ENCODE assay signal across 1 cellular context in the genomic region with DNA sequence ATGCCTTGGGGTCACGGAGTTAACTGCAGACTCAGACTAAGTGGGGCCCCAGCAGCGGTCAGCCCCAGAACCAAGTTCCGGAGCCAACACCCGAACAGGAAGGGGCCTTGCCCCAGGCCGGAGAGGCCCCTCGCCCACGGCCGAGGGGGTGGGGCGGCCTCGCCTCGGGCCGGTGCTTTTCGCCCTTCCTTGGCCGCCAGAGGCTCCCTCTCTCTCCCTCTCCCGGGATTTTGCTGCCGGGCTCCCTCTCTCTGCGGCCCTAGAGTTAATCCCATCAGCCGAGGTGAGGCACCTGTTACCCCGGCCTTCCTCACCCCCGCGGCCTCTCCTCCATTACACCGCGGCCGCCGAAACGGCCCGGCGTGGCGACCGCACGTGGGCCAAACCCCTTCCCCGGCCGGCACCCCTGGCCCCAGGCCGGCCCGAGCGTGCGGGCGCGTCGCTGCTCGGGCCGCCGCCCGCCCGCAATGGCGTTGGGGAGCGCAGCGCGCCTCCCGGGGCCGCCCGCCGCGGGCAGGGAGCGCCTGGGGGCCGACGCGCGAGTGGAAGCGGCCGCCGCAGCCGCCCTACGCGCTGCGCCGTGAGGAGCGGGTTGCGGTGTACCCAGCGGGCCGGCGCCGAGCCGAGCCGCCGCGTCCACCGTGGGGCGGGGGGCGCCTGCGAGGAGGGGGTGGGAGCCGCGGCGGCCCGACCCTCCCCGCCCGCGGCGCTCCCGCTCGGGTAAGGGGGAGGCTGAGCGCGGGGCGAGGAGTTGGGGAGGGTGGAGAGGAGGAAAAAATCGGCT.
A peak's percentile ranks its signal among the peaks of the same experiment; 100 is the strongest.
TF ChIP-seq lines count a peak whose summit lies in the region.

A gene (plus strand): TSS at position 175 of the 784 bp plus-strand sequence. CDS start 2,520 bp downstream, outside the sequence.

TF ChIP-seq in HepG2, 621 proteins besides CTCF, POLR2A, EP300 and RAD21 (continued from another document and continues in another):
- TF ChIP-seq, protein P1, sequence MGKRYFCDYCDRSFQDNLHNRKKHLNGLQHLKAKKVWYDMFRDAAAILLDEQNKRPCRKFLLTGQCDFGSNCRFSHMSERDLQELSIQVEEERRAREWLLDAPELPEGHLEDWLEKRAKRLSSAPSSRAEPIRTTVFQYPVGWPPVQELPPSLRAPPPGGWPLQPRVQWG (CRISPR knock-in tag; IDR thresholded peaks at IDR 0.05; ENCODE audit: borderline replicate concordance, low read depth): no peak
- TF ChIP-seq ZSCAN25 (CRISPR knock-in tag; IDR thresholded peaks at IDR 0.05) (0 out of 2 replicates have a peak, but pooled peaks have one; percentile 29), ZFYVE20 (CRISPR knock-in tag; IDR thresholded peaks at IDR 0.05; ENCODE audit: borderline replicate concordance, low read depth) (no peak), ZNF556 (CRISPR knock-in tag; IDR thresholded peaks at IDR 0.05; ENCODE audit: borderline replicate concordance) (no peak), ZNF670 (CRISPR knock-in tag; IDR thresholded peaks at IDR 0.05; ENCODE audit: borderline replicate concordance) (0 out of 2 replicates have a peak, but pooled peaks have one; percentile 74), MATR3 (CRISPR knock-in tag; IDR thresholded peaks at IDR 0.05) (no peak), ZSCAN29 (CRISPR knock-in tag; conservative IDR thresholded peaks at IDR 0.05) (no peak), RXRA (CRISPR knock-in tag; IDR thresholded peaks at IDR 0.05) (peak; percentile 80), KLF13 (CRISPR knock-in tag; IDR thresholded peaks at IDR 0.05) (no peak), PAWR (CRISPR knock-in tag; IDR thresholded peaks at IDR 0.05; ENCODE audit: borderline replicate concordance) (no peak), ZNF724P (CRISPR knock-in tag; IDR thresholded peaks at IDR 0.05; ENCODE audit: borderline replicate concordance) (no peak), CBFB (CRISPR knock-in tag; IDR thresholded peaks at IDR 0.05) (peak; percentile 69), NCOR1 (IDR thresholded peaks at IDR 0.05; ENCODE audit: borderline replicate concordance, low read length) (no peak), ZKSCAN5 (CRISPR knock-in tag; IDR thresholded peaks at IDR 0.05) (no peak), MIER2 (CRISPR knock-in tag; IDR thresholded peaks at IDR 0.05) (no peak), ZNF274 (CRISPR knock-in tag; IDR thresholded peaks at IDR 0.05) (peak; percentile 48), PPARG (CRISPR knock-in tag; conservative IDR thresholded peaks at IDR 0.05) (no peak), NRL (CRISPR knock-in tag; IDR thresholded peaks at IDR 0.05; ENCODE audit: borderline replicate concordance) (no peak; the same call in 1 of the 2 replicates), SP2 (CRISPR knock-in tag; IDR thresholded peaks at IDR 0.05) (no peak), PCBP2 (optimal IDR thresholded peaks at IDR 0.05; ENCODE audit: low read depth, low read length, poor library complexity, severe bottlenecking) (no peak), ZNF335 (CRISPR knock-in tag; IDR thresholded peaks at IDR 0.05) (no peak), PHF5A (CRISPR knock-in tag; IDR thresholded peaks at IDR 0.05; ENCODE audit: low read depth, unreplicated experiment) (no peak), HNRNPUL1 (IDR thresholded peaks at IDR 0.05; ENCODE audit: low read depth, low read length) (no peak), PHF8 (CRISPR knock-in tag; IDR thresholded peaks at IDR 0.05) (peak; percentile 88), JUNB (CRISPR knock-in tag; IDR thresholded peaks at IDR 0.05; ENCODE audit: borderline replicate concordance) (no peak)
- TF ChIP-seq, protein P2, sequence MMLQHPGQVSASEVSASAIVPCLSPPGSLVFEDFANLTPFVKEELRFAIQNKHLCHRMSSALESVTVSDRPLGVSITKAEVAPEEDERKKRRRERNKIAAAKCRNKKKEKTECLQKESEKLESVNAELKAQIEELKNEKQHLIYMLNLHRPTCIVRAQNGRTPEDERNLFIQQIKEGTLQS (CRISPR knock-in tag; IDR thresholded peaks at IDR 0.05): no peak
- TF ChIP-seq, protein P3, sequence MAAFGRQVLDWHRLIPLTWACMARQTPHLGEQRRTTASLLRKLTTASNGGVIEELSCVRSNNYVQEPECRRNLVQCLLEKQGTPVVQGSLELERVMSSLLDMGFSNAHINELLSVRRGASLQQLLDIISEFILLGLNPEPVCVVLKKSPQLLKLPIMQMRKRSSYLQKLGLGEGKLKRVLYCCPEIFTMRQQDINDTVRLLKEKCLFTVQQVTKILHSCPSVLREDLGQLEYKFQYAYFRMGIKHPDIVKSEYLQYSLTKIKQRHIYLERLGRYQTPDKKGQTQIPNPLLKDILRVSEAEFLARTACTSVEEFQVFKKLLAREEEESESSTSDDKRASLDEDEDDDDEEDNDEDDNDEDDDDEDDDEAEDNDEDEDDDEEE (CRISPR knock-in tag; IDR thresholded peaks at IDR 0.05): no peak
- TF ChIP-seq, protein P4, sequence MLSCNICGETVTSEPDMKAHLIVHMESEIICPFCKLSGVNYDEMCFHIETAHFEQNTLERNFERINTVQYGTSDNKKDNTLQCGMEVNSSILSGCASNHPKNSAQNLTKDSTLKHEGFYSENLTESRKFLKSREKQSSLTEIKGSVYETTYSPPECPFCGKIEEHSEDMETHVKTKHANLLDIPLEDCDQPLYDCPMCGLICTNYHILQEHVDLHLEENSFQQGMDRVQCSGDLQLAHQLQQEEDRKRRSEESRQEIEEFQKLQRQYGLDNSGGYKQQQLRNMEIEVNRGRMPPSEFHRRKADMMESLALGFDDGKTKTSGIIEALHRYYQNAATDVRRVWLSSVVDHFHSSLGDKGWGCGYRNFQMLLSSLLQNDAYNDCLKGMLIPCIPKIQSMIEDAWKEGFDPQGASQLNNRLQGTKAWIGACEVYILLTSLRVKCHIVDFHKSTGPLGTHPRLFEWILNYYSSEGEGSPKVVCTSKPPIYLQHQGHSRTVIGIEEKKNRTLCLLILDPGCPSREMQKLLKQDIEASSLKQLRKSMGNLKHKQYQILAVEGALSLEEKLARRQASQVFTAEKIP (CRISPR knock-in tag; IDR thresholded peaks at IDR 0.05; ENCODE audit: borderline replicate concordance): no peak
- TF ChIP-seq, protein P5, sequence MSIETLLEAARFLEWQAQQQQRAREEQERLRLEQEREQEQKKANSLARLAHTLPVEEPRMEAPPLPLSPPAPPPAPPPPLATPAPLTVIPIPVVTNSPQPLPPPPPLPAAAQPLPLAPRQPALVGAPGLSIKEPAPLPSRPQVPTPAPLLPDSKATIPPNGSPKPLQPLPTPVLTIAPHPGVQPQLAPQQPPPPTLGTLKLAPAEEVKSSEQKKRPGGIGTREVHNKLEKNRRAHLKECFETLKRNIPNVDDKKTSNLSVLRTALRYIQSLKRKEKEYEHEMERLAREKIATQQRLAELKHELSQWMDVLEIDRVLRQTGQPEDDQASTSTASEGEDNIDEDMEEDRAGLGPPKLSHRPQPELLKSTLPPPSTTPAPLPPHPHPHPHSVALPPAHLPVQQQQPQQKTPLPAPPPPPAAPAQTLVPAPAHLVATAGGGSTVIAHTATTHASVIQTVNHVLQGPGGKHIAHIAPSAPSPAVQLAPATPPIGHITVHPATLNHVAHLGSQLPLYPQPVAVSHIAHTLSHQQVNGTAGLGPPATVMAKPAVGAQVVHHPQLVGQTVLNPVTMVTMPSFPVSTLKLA (IDR thresholded peaks at IDR 0.05): no peak
- TF ChIP-seq, protein P6, sequence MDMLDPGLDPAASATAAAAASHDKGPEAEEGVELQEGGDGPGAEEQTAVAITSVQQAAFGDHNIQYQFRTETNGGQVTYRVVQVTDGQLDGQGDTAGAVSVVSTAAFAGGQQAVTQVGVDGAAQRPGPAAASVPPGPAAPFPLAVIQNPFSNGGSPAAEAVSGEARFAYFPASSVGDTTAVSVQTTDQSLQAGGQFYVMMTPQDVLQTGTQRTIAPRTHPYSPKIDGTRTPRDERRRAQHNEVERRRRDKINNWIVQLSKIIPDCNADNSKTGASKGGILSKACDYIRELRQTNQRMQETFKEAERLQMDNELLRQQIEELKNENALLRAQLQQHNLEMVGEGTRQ (IDR thresholded peaks at IDR 0.05; ENCODE audit: low read depth, low read length): no peak
- TF ChIP-seq, protein P6 (CRISPR knock-in tag; IDR thresholded peaks at IDR 0.05; ENCODE audit: borderline replicate concordance): no peak
- TF ChIP-seq, protein P7, sequence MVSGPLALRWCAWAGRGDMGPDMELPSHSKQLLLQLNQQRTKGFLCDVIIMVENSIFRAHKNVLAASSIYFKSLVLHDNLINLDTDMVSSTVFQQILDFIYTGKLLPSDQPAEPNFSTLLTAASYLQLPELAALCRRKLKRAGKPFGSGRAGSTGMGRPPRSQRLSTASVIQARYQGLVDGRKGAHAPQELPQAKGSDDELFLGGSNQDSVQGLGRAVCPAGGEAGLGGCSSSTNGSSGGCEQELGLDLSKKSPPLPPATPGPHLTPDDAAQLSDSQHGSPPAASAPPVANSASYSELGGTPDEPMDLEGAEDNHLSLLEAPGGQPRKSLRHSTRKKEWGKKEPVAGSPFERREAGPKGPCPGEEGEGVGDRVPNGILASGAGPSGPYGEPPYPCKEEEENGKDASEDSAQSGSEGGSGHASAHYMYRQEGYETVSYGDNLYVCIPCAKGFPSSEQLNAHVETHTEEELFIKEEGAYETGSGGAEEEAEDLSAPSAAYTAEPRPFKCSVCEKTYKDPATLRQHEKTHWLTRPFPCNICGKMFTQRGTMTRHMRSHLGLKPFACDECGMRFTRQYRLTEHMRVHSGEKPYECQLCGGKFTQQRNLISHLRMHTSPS (CRISPR knock-in tag; IDR thresholded peaks at IDR 0.05; ENCODE audit: low read depth): no peak
- TF ChIP-seq, protein P8, sequence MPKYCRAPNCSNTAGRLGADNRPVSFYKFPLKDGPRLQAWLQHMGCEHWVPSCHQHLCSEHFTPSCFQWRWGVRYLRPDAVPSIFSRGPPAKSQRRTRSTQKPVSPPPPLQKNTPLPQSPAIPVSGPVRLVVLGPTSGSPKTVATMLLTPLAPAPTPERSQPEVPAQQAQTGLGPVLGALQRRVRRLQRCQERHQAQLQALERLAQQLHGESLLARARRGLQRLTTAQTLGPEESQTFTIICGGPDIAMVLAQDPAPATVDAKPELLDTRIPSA (CRISPR knock-in tag; IDR thresholded peaks at IDR 0.05; ENCODE audit: borderline replicate concordance): 0 out of 2 replicates have a peak, but pooled peaks have one; percentile 34
- TF ChIP-seq, protein P9, sequence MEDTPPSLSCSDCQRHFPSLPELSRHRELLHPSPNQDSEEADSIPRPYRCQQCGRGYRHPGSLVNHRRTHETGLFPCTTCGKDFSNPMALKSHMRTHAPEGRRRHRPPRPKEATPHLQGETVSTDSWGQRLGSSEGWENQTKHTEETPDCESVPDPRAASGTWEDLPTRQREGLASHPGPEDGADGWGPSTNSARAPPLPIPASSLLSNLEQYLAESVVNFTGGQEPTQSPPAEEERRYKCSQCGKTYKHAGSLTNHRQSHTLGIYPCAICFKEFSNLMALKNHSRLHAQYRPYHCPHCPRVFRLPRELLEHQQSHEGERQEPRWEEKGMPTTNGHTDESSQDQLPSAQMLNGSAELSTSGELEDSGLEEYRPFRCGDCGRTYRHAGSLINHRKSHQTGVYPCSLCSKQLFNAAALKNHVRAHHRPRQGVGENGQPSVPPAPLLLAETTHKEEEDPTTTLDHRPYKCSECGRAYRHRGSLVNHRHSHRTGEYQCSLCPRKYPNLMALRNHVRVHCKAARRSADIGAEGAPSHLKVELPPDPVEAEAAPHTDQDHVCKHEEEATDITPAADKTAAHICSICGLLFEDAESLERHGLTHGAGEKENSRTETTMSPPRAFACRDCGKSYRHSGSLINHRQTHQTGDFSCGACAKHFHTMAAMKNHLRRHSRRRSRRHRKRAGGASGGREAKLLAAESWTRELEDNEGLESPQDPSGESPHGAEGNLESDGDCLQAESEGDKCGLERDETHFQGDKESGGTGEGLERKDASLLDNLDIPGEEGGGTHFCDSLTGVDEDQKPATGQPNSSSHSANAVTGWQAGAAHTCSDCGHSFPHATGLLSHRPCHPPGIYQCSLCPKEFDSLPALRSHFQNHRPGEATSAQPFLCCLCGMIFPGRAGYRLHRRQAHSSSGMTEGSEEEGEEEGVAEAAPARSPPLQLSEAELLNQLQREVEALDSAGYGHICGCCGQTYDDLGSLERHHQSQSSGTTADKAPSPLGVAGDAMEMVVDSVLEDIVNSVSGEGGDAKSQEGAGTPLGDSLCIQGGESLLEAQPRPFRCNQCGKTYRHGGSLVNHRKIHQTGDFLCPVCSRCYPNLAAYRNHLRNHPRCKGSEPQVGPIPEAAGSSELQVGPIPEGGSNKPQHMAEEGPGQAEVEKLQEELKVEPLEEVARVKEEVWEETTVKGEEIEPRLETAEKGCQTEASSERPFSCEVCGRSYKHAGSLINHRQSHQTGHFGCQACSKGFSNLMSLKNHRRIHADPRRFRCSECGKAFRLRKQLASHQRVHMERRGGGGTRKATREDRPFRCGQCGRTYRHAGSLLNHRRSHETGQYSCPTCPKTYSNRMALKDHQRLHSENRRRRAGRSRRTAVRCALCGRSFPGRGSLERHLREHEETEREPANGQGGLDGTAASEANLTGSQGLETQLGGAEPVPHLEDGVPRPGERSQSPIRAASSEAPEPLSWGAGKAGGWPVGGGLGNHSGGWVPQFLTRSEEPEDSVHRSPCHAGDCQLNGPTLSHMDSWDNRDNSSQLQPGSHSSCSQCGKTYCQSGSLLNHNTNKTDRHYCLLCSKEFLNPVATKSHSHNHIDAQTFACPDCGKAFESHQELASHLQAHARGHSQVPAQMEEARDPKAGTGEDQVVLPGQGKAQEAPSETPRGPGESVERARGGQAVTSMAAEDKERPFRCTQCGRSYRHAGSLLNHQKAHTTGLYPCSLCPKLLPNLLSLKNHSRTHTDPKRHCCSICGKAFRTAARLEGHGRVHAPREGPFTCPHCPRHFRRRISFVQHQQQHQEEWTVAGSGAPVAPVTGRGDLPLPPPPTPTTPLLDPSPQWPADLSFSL (CRISPR knock-in tag; IDR thresholded peaks at IDR 0.05): no peak
- TF ChIP-seq, protein P10, sequence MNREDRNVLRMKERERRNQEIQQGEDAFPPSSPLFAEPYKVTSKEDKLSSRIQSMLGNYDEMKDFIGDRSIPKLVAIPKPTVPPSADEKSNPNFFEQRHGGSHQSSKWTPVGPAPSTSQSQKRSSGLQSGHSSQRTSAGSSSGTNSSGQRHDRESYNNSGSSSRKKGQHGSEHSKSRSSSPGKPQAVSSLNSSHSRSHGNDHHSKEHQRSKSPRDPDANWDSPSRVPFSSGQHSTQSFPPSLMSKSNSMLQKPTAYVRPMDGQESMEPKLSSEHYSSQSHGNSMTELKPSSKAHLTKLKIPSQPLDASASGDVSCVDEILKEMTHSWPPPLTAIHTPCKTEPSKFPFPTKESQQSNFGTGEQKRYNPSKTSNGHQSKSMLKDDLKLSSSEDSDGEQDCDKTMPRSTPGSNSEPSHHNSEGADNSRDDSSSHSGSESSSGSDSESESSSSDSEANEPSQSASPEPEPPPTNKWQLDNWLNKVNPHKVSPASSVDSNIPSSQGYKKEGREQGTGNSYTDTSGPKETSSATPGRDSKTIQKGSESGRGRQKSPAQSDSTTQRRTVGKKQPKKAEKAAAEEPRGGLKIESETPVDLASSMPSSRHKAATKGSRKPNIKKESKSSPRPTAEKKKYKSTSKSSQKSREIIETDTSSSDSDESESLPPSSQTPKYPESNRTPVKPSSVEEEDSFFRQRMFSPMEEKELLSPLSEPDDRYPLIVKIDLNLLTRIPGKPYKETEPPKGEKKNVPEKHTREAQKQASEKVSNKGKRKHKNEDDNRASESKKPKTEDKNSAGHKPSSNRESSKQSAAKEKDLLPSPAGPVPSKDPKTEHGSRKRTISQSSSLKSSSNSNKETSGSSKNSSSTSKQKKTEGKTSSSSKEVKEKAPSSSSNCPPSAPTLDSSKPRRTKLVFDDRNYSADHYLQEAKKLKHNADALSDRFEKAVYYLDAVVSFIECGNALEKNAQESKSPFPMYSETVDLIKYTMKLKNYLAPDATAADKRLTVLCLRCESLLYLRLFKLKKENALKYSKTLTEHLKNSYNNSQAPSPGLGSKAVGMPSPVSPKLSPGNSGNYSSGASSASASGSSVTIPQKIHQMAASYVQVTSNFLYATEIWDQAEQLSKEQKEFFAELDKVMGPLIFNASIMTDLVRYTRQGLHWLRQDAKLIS (CRISPR knock-in tag; IDR thresholded peaks at IDR 0.05): no peak
